In the genomic region with DNA sequence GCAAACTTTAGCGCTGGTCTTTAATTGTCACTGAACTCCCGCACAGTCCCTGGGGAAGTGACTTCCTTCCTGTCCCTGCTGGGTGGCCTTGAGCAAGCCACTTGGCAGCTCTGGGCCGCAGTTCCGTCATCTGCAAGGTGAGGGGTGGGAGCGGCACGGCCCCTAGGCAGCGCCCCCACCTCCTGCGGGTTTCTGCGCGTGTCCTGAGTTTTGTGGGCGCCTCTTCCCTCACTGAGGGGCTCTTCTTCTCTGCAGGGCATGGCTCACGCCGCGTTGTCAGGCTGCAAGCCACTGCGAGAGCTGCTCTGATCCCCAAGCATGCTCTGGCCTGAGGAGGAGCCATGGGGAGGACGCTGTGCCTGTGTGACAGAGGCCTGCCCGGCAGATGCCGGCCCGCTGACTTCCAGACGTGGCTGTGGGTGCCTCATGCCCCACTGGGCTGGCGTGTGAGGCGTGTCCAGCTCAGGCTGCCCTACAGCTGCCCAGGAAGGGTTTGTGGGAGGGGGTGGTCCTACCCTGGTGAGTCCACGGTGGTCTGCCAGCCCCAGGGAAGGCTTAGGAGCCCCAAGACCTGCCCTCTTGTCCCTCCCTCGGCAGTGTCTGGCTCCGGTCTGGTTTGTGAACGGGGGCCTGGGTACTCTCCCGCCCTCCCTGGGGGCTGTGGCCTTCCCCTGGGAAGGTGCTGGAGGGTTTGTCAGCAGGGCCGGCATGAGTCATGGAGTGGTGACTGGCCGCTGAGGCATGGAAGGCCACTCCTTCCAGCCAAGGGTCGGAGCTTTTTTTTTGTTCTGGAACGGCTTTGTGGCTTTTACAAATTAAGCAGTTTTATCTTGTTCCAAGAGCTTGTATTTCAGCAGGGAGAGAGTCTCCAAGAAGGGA, we compare ENCODE assay signal across 8 cellular contexts.
DNase-seq lines count a peak whose midpoint lies in the region; ATAC-seq and TF ChIP-seq lines count a peak whose summit lies in the region.

No MANE protein-coding gene starts in this region.

- H3K4me1 ChIP-seq in Caco-2 (peaks cover 59% of the 10 kb centered on the region), rectal smooth muscle tissue (ENCODE audit: control insufficient read depth, insufficient read depth, low read length) (peaks cover 50% of the 10 kb centered on the region)

- H3K27ac ChIP-seq in VCaP (peak overlapping the region; percentile 24), rectal smooth muscle tissue (ENCODE audit: low read depth, low read length) (peak overlapping the region; percentile 97)

- no peaks in the 10 kb centered on the region for H3K27me3 Mint-ChIP-seq in Caco-2 (ENCODE audit: insufficient read depth, unreplicated experiment)

- DNase-seq in Caco-2 (peak; percentile 81 to 87), Right ventricle myocardium superior (peak; percentile 89), erythroblast (lab: John Stamatoyannopoulos, UW) (no peak)
- DNase-seq in activated CD4-positive, alpha-beta T cell treated with anti-CD3 and anti-CD28 coated beads, Interleukin-2, amount 50 U/mL, for 48 hours = no peak
- no peak for DNase-seq in stimulated activated naive CD4-positive, alpha-beta T cell treated with Interleukin-2 at 50 U/mL for 16 hours (lab: John Stamatoyannopoulos, UW)

- no peak for TF ChIP-seq POLR2A in erythroblast (IDR thresholded peaks at IDR 0.05; ENCODE audit: low read length)

- intact Hi-C loops in Caco-2 (cut with micrococcal nuclease; ENCODE audit: unreplicated experiment) (loop anchor here (2.0 kb wide), 1 partner anchor 36 kb away; no protein-coding TSS in a partner anchor), Right ventricle myocardium superior (cut with DNase I) (no loop called here)

- H3K27me3 ChIP-seq in Caco-2 (replicated peaks; ENCODE audit: control insufficient read depth, insufficient read depth, low read length) (no peaks in the 10 kb centered on the region), rectal smooth muscle tissue (ENCODE audit: control insufficient read depth, insufficient read depth, low read length) (no peaks in the 10 kb centered on the region)

- POLR2A ChIA-PET in Caco-2 (lab: Charles Lee) = no interaction called here

- CTCF ChIA-PET in Caco-2 (lab: Charles Lee) = interaction anchor here (0.6 to 1.8 kb wide), 6 partner anchors 9 to 115 kb away, joined by 3 to 8 read pairs (median 4); no protein-coding TSS in a partner anchor

- no peaks in the 10 kb centered on the region for H3K9me3 Mint-ChIP-seq in Caco-2 (ENCODE audit: unreplicated experiment)

- H3K9me3 ChIP-seq in Caco-2 = no peaks in the 10 kb centered on the region

- peak overlapping the region; percentile 96 for H3K27ac Mint-ChIP-seq in Caco-2 (ENCODE audit: unreplicated experiment)

- no peak overlapping the region for H3K4me3 ChIP-seq in Caco-2 (ENCODE audit: low read depth, low read length)
- H3K4me3 ChIP-seq in rectal smooth muscle tissue (ENCODE audit: low read length) = peak overlapping the region; percentile 47

- peaks cover 75% of the 10 kb centered on the region for H3K36me3 Mint-ChIP-seq in Caco-2 (ENCODE audit: insufficient read depth, unreplicated experiment)

- H3K36me3 ChIP-seq in Caco-2 (ENCODE audit: control insufficient read depth, insufficient read depth, low read length) (no peaks in the 10 kb centered on the region), rectal smooth muscle tissue (ENCODE audit: control insufficient read depth, insufficient read depth, low read length) (no peaks in the 10 kb centered on the region)

- TF ChIP-seq CTCF in Caco-2 (IDR thresholded peaks at IDR 0.05; ENCODE audit: insufficient read depth in 1 of 2, low read depth in 1 of 2, low read length in 1 of 2, severe bottlenecking in 1 of 2, unreplicated experiment in 1 of 2) (no peak), VCaP (conservative IDR thresholded peaks at IDR 0.05) (no peak)

- H3K9ac ChIP-seq in rectal smooth muscle tissue (ENCODE audit: low read length) = peak overlapping the region; percentile 50

- peaks cover 61% of the 10 kb centered on the region for H3K4me1 Mint-ChIP-seq in Caco-2 (ENCODE audit: low read depth, unreplicated experiment)

- peak overlapping the region; percentile 56 for H3K4me3 Mint-ChIP-seq in Caco-2 (ENCODE audit: unreplicated experiment)

- ATAC-seq in HG03432 (IDR thresholded peaks at IDR 0.05; ENCODE audit: unreplicated experiment) = peak; percentile 29
- ATAC-seq in Right ventricle myocardium superior (ENCODE audit: poor library complexity) = peak; percentile 54

- TSS peak; percentile 89 for BruUV-seq in Caco-2 (replicated peaks; lab: Mats Ljungman, UMichigan)

Comparison
In these comparisons a context has a peak if more than half of its experiments do, and no peak if none do; other contexts are left out.
1. DNase-seq: peak in Caco-2 (2 of 2) and Right ventricle myocardium superior (single experiment); none in activated CD4-positive, alpha-beta T cell treated with anti-CD3 and anti-CD28 coated beads, Interleukin-2, amount 50 U/mL, for 48 hours (0 of 2), stimulated activated naive CD4-positive, alpha-beta T cell treated with Interleukin-2 at 50 U/mL for 16 hours (single experiment) and erythroblast (0 of 2).